In genomic region chr4:72084587-72085011, GRCh38 we compare ENCODE assay signal across 1 cellular context.
TF ChIP-seq lines count a peak whose summit lies in the region.

No MANE protein-coding gene starts in this region.

TF ChIP-seq in GM12878, 131 proteins besides CTCF, POLR2A, EP300 and RAD21 (continued from another document):
- no peak for TF ChIP-seq BCLAF1 (IDR thresholded peaks at IDR 0.05)
- no peak for TF ChIP-seq USF2 (IDR thresholded peaks at IDR 0.05; ENCODE audit: borderline replicate concordance, low read depth, low read length)
- TF ChIP-seq MXI1 (IDR thresholded peaks at IDR 0.05; ENCODE audit: low read depth, low read length) = no peak
- TF ChIP-seq ETV6 (conservative IDR thresholded peaks at IDR 0.05 in 1 of 2, IDR thresholded peaks at IDR 0.05 in 1 of 2; ENCODE audit: borderline replicate concordance in 1 of 2, low read depth in 1 of 2) = no peak
- no peak for TF ChIP-seq MLLT1 (IDR thresholded peaks at IDR 0.05)
- TF ChIP-seq STAT3 (IDR thresholded peaks at IDR 0.05; ENCODE audit: low read depth, low read length) = no peak
- TF ChIP-seq SRF (IDR thresholded peaks at IDR 0.05; ENCODE audit: low read depth in 2 of 2, low read length in 2 of 2) = peak; percentile 19 to 85; a peak in 2 of 4 replicates
- no peak for TF ChIP-seq HCFC1 (IDR thresholded peaks at IDR 0.05; ENCODE audit: low read length)
- TF ChIP-seq CREM (IDR thresholded peaks at IDR 0.05; ENCODE audit: low read depth) = peak; percentile 19; the same call in 1 of the 2 replicates
- TF ChIP-seq YBX1 (IDR thresholded peaks at IDR 0.05) = no peak
- no peak for TF ChIP-seq IRF3 (IDR thresholded peaks at IDR 0.05)
- no peak for TF ChIP-seq ZNF207 (IDR thresholded peaks at IDR 0.05; ENCODE audit: borderline replicate concordance)
- peak; percentile 28; the same call in 1 of the 2 replicates for TF ChIP-seq NFIC (IDR thresholded peaks at IDR 0.05; ENCODE audit: low read depth, low read length)
- no peak for TF ChIP-seq SMAD5 (IDR thresholded peaks at IDR 0.05; ENCODE audit: low read depth)
- TF ChIP-seq KAT2A (conservative IDR thresholded peaks at IDR 0.05; ENCODE audit: control insufficient read depth, low read depth, low read length) = no peak
- TF ChIP-seq CBFB (IDR thresholded peaks at IDR 0.05; ENCODE audit: low read depth) = no peak
- no peak for TF ChIP-seq ELK1 (IDR thresholded peaks at IDR 0.05; ENCODE audit: low read depth, low read length)
- TF ChIP-seq RELB (IDR thresholded peaks at IDR 0.05; ENCODE audit: low read depth) = peak; percentile 25; the same call in 1 of the 2 replicates
- TF ChIP-seq E2F8 (IDR thresholded peaks at IDR 0.05; ENCODE audit: low read depth, partially characterized antibody) = no peak
- TF ChIP-seq IKZF2 (IDR thresholded peaks at IDR 0.05) = peak in 1 of 2 experiments; percentile 47; a peak in 2 of 4 replicates
- TF ChIP-seq EED (IDR thresholded peaks at IDR 0.05; ENCODE audit: low read depth) = 0 out of 2 replicates have a peak, but pooled peaks have one; percentile 49
- no peak for TF ChIP-seq SIN3A (IDR thresholded peaks at IDR 0.05; ENCODE audit: low read depth, low read length)
